ENCODE assay signal across 9 cellular contexts in genomic region chr3:113151475-113152031, GRCh38. TPM values are rescaled to one million over a fixed set of nuclear protein-coding genes. Genes with fewer than 3 reads are reported as not detected.
DNase-seq lines count a peak whose midpoint lies in the region; ATAC-seq and TF ChIP-seq lines count a peak whose summit lies in the region.
"Had no signal": no experiment of that assay in that cellular context is flagged by ENCODE, and none has a peak within 500 bp of the region (broad histone marks: within the 10 kb centered on the region; RNA-seq: fewer than 3 reads in every experiment).

No MANE protein-coding gene starts in this region.

- H3K79me2 ChIP-seq in SK-N-SH (ENCODE audit: insufficient read depth) (no peaks in the 10 kb centered on the region), mesendoderm (ENCODE audit: control insufficient read depth, insufficient read depth, low read length) (no peaks in the 10 kb centered on the region)

- peaks cover 0 to 5% (median 0%) of the 10 kb centered on the region in 5 experiments for H3K9me3 Mint-ChIP-seq in brain
- H3K9me3 Mint-ChIP-seq in nephron, result no peaks in the 10 kb centered on the region

- TF ChIP-seq RAD21 in SK-N-SH (IDR thresholded peaks at IDR 0.05; ENCODE audit: low read length), result no peak

- H3K4me1 Mint-ChIP-seq in brain (peaks cover 58% of the 10 kb centered on the region), nephron (peaks cover 81% of the 10 kb centered on the region)

- H3K27ac Mint-ChIP-seq in brain, result peak overlapping the region in 3 of 5 experiments; percentile 82 to 91 (median 84)
- peak overlapping the region; percentile 97 to 99 (median 97) for H3K27ac Mint-ChIP-seq in nephron

- H4K5ac ChIP-seq in mesendoderm (ENCODE audit: low read length), result no peak overlapping the region

- DNase-seq in SK-N-SH (no peak), vagina (ENCODE audit: extremely low spot score in 2 of 2) (peak in 1 of 2 donors; percentile 94), mesendoderm (no peak)
- DNase-seq: NCI-H526 treated with DMSO at 0.1 percent for 48 hours had no signal

- H3K79me1 ChIP-seq in mesendoderm (ENCODE audit: low read length), result no peaks in the 10 kb centered on the region

- H3K23ac ChIP-seq in mesendoderm (ENCODE audit: low read length), result no peak overlapping the region

- H3K4me2 ChIP-seq in SK-N-SH (no peak overlapping the region), mesendoderm (ENCODE audit: low read length) (no peak overlapping the region)

- peak; percentile 24 for ATAC-seq in SK-N-SH treated with all-trans-retinoic acid at 6 μM for 48 hours
- no peak for ATAC-seq in HG03280 (IDR thresholded peaks at IDR 0.05; ENCODE audit: unreplicated experiment)
- ATAC-seq in GM21825 (IDR thresholded peaks at IDR 0.05; ENCODE audit: unreplicated experiment), result no peak

- no peak overlapping the region for H2BK5ac ChIP-seq in mesendoderm (ENCODE audit: low read length)

- H3K18ac ChIP-seq in mesendoderm (ENCODE audit: low read length), result no peak overlapping the region

- POLR2A ChIA-PET in SK-N-SH (lab: Yijun Ruan, JAX), result interaction anchor here (0.6 kb wide), 1 partner anchor 16 kb away, joined by 3 read pairs; no protein-coding TSS in a partner anchor

- H3K4me3 ChIP-seq in SK-N-SH (ENCODE audit: low read depth in 2 of 2, low read length in 1 of 2) (no peak overlapping the region), vagina (no peak overlapping the region), mesendoderm (ENCODE audit: low read length) (no peak overlapping the region)

- H3K9ac ChIP-seq in SK-N-SH, result no peak overlapping the region
- H3K9ac ChIP-seq in mesendoderm (ENCODE audit: low read length), result no peak overlapping the region

- no peak overlapping the region for H3K4ac ChIP-seq in mesendoderm (ENCODE audit: low read depth, low read length)

- H2AK5ac ChIP-seq in mesendoderm (ENCODE audit: low read length), result no peak overlapping the region

- H3K4me3 Mint-ChIP-seq in brain, result peak overlapping the region in 4 of 5 experiments; percentile 2 to 36 (median 14)
- H3K4me3 Mint-ChIP-seq in nephron, result peak overlapping the region; percentile 0 to 22 (median 13)

- no peak for TF ChIP-seq EP300 in SK-N-SH (IDR thresholded peaks at IDR 0.05; ENCODE audit: borderline replicate concordance in 1 of 2, low read depth in 1 of 2, low read length in 1 of 2)

- no peak overlapping the region for H2BK120ac ChIP-seq in mesendoderm (ENCODE audit: low read depth, low read length)

- H3K4me1 ChIP-seq in SK-N-SH (ENCODE audit: control insufficient read depth in 1 of 2, insufficient read depth in 2 of 2, low read depth in 1 of 2, low read length in 1 of 2), result peaks cover 0 to 41% of the 10 kb centered on the region in 2 experiments; a peak in 3 of 4 replicates
- peaks cover 60% of the 10 kb centered on the region for H3K4me1 ChIP-seq in vagina
- peaks cover 6% of the 10 kb centered on the region for H3K4me1 ChIP-seq in mesendoderm (ENCODE audit: control insufficient read depth, low read depth, low read length)

- CTCF ChIA-PET in SK-N-SH (lab: Yijun Ruan, JAX), result no interaction called here

- H3K9me2 ChIP-seq in SK-N-SH, result no peaks in the 10 kb centered on the region

- H3K27ac ChIP-seq in SK-N-SH (ENCODE audit: low read depth in 2 of 2, low read length in 1 of 2) (peak overlapping the region in 1 of 2 experiments; percentile 53; a peak in 2 of 4 replicates), vagina (peak overlapping the region; percentile 76), mesendoderm (ENCODE audit: low read depth, low read length) (no peak overlapping the region)

- H3F3A ChIP-seq in SK-N-SH (replicated peaks; ENCODE audit: insufficient read depth), result no peaks in the 10 kb centered on the region

- no peaks in the 10 kb centered on the region for H3K27me3 ChIP-seq in SK-N-SH (ENCODE audit: insufficient read depth)
- H3K27me3 ChIP-seq in vagina, result no peaks in the 10 kb centered on the region
- no peaks in the 10 kb centered on the region for H3K27me3 ChIP-seq in mesendoderm (ENCODE audit: insufficient read depth, low read length, poor library complexity)

- no peak overlapping the region for H4K8ac ChIP-seq in mesendoderm (ENCODE audit: low read depth, low read length)

- no peak overlapping the region for H2BK15ac ChIP-seq in mesendoderm (replicated peaks; ENCODE audit: low read depth)

- H3K56ac ChIP-seq in mesendoderm (ENCODE audit: low read length), result no peak overlapping the region

- no peak for TF ChIP-seq POLR2A in vagina (IDR thresholded peaks at IDR 0.05)

- H3K27me3 Mint-ChIP-seq in brain (no peaks in the 10 kb centered on the region), nephron (ENCODE audit: low read depth) (no peaks in the 10 kb centered on the region)

- H3K36me3 Mint-ChIP-seq in brain (no peaks in the 10 kb centered on the region), nephron (ENCODE audit: low read depth) (no peaks in the 10 kb centered on the region)

- intact Hi-C loops in vagina (cut with DNase I), result no loop called here

- 80% methylated on average over 6 of the region's 6 CpGs for WGBS in SK-N-SH (ENCODE audit: low lambda C conversion rate)
- no CpG with 5 or more reads among the region's 6 CpGs for WGBS in mesendoderm (ENCODE audit: extremely low coverage, insufficient coverage, low lambda C conversion rate)

- no peaks in the 10 kb centered on the region for H3K36me3 ChIP-seq in SK-N-SH (replicated peaks in 1 of 2; ENCODE audit: control insufficient read depth in 1 of 2, insufficient read depth in 2 of 2, low read length in 1 of 2)
- H3K36me3 ChIP-seq in vagina, result no peaks in the 10 kb centered on the region
- H3K36me3 ChIP-seq in mesendoderm (ENCODE audit: control insufficient read depth, insufficient read depth, low read length), result no peaks in the 10 kb centered on the region

- H3K9me3 ChIP-seq in SK-N-SH (no peaks in the 10 kb centered on the region), vagina (no peaks in the 10 kb centered on the region)

- H2AFZ ChIP-seq in SK-N-SH (ENCODE audit: low read depth), result no peak overlapping the region

- TF ChIP-seq CTCF in SK-N-SH (IDR thresholded peaks at IDR 0.05) (no peak), brain (conservative IDR thresholded peaks at IDR 0.05) (no peak), nephron (IDR thresholded peaks at IDR 0.05; ENCODE audit: unreplicated experiment in 3 of 3) (no peak), vagina (IDR thresholded peaks at IDR 0.05) (no peak)

- H4K20me1 ChIP-seq in SK-N-SH (ENCODE audit: insufficient read depth), result no peaks in the 10 kb centered on the region

TF ChIP-seq in SK-N-SH treated with all-trans-retinoic acid at 6 μM for 48 hours, 23 proteins besides CTCF, POLR2A, EP300 and RAD21:
- TF ChIP-seq ISL1 (CRISPR knock-in tag; IDR thresholded peaks at IDR 0.05) (no peak), PATZ1 (CRISPR knock-in tag; IDR thresholded peaks at IDR 0.05; ENCODE audit: borderline replicate concordance) (no peak), SNAI2 (CRISPR knock-in tag; IDR thresholded peaks at IDR 0.05) (no peak)

TF ChIP-seq in SK-N-SH, 30 proteins besides CTCF, POLR2A, EP300 and RAD21 (continues in another document):
- no peak for TF ChIP-seq CHD2 (IDR thresholded peaks at IDR 0.05; ENCODE audit: low read length, partially characterized antibody)
- no peak for TF ChIP-seq ZBTB33 (IDR thresholded peaks at IDR 0.05; ENCODE audit: borderline replicate concordance, low read depth)
- no peak for TF ChIP-seq MAX (IDR thresholded peaks at IDR 0.05; ENCODE audit: low read depth)
- no peak for TF ChIP-seq NRF1 (IDR thresholded peaks at IDR 0.05; ENCODE audit: low read depth, low read length)
- TF ChIP-seq PBX3 (IDR thresholded peaks at IDR 0.05), result no peak
- TF ChIP-seq JUND (IDR thresholded peaks at IDR 0.05), result no peak
- TF ChIP-seq USF2 (IDR thresholded peaks at IDR 0.05; ENCODE audit: borderline replicate concordance, low read depth, low read length), result no peak
- no peak for TF ChIP-seq EZH2phosphoT487 (IDR thresholded peaks at IDR 0.05; ENCODE audit: borderline replicate concordance, low read depth)
- TF ChIP-seq SMC3 (IDR thresholded peaks at IDR 0.05; ENCODE audit: low read depth, low read length), result no peak

RNA-seq across cellular contexts. Expression of gene BOC, which starts 59.8 kb away (rescaled TPM):
- polyA plus RNA-seq in SK-N-SH (2012; rRNA removed), result 5.8 and 6.6 TPM in 2 replicates
- 3.3 and 4.6 TPM in 2 replicates for polyA plus RNA-seq in SK-N-SH (2012; cell fraction: cytosol; rRNA removed)
- polyA plus RNA-seq in SK-N-SH (2012; cell fraction: nucleus; rRNA removed), result 9.4 and 11.2 TPM in 2 replicates
- 23.3 TPM for polyA plus RNA-seq in brain (ENCODE audit: insufficient read depth, low read depth, low replicate concordance)
- total RNA-seq in vagina, result 93.1 TPM
- polyA plus RNA-seq in mesendoderm (2013, experiment 1 of 2), result 1.5 TPM
- polyA plus RNA-seq in mesendoderm (2013, experiment 2 of 2), result 1.2 TPM
